8 cellular contexts compared by ENCODE assay signal in genomic region chr3:197950661-197951029, GRCh38. TPM values are rescaled to one million over a fixed set of nuclear protein-coding genes. Genes with fewer than 3 reads are reported as not detected.
DNase-seq lines count a peak whose midpoint lies in the region; ATAC-seq and TF ChIP-seq lines count a peak whose summit lies in the region.

No MANE protein-coding gene starts in this region.

- peak overlapping the region; percentile 98 to 100 (median 99) for H3K4me3 Mint-ChIP-seq in naive thymus-derived CD8-positive, alpha-beta T cell

- H3K36me3 ChIP-seq in KMS-11 (ENCODE audit: insufficient read depth) (peaks cover 36% of the 10 kb centered on the region; the same call in 1 of the 2 replicates), colonic mucosa (peaks cover 29% of the 10 kb centered on the region)

- POLR2A ChIA-PET in naive thymus-derived CD8-positive, alpha-beta T cell (lab: Charles Lee) = interaction anchor here (0.8 to 5.6 kb wide), 5 partner anchors 10 to 159 kb away, joined by 3 to 67 read pairs (median 3); partner anchors contain the start of genes LMLN and LRCH3

- H3K27me3 ChIP-seq in KMS-11 (ENCODE audit: insufficient read depth, low read depth) (no peaks in the 10 kb centered on the region), colonic mucosa (no peaks in the 10 kb centered on the region)

- peaks cover 22 to 49% (median 44%) of the 10 kb centered on the region in 4 donors for H3K4me1 Mint-ChIP-seq in naive thymus-derived CD8-positive, alpha-beta T cell

- peaks cover 41% of the 10 kb centered on the region for H3K79me2 ChIP-seq in KMS-11 (ENCODE audit: insufficient read depth, low read depth)

- peaks cover 7 to 54% (median 33%) of the 10 kb centered on the region in 3 donors for H3K36me3 Mint-ChIP-seq in naive thymus-derived CD8-positive, alpha-beta T cell

- H3K9ac ChIP-seq in KMS-11 (peak overlapping the region; percentile 97), colonic mucosa (ENCODE audit: low read depth in 2 of 2, low read length in 2 of 2) (peak overlapping the region; percentile 61 to 97)

- DNase-seq in AG10803 (ENCODE audit: low read depth) (no peak), colonic mucosa (no peak), T-helper 9 cell (no peak), DMS153 treated with DMSO at 0.1 percent for 48 hours (lab: John Stamatoyannopoulos, UW; ENCODE audit: unreplicated experiment) (no peak)
- no peak for DNase-seq in naive thymus-derived CD8-positive, alpha-beta T cell

- peak overlapping the region; percentile 79 for H3K4me3 ChIP-seq in AG10803 (ENCODE audit: low read length)
- no peak overlapping the region for H3K4me3 ChIP-seq in KMS-11 (IDR thresholded peaks at IDR 0.05; ENCODE audit: insufficient read depth, low read depth, low read length)
- peak overlapping the region; percentile 65 for H3K4me3 ChIP-seq in colonic mucosa

- H3K27me3 Mint-ChIP-seq in naive thymus-derived CD8-positive, alpha-beta T cell = no peaks in the 10 kb centered on the region

- H4K20me1 ChIP-seq in KMS-11 (ENCODE audit: insufficient read depth) = 0 out of 2 replicates have a peak, but pooled peaks cover 12% of the 10 kb centered on the region

- peak overlapping the region; percentile 97 to 100 (median 100) for H3K27ac Mint-ChIP-seq in naive thymus-derived CD8-positive, alpha-beta T cell

- no peak for TF ChIP-seq CTCF in AG10803 (conservative IDR thresholded peaks at IDR 0.05; ENCODE audit: low read length)
- no peak for TF ChIP-seq CTCF in KMS-11 (conservative IDR thresholded peaks at IDR 0.05; ENCODE audit: low read depth, low read length)
- TF ChIP-seq CTCF in colonic mucosa (IDR thresholded peaks at IDR 0.05) = no peak

- no peak for ATAC-seq in naive thymus-derived CD8-positive, alpha-beta T cell
- ATAC-seq in esophagus mucosa (no peak), GM19452 (IDR thresholded peaks at IDR 0.05; ENCODE audit: unreplicated experiment) (no peak)

- no peaks in the 10 kb centered on the region for H3K9me3 Mint-ChIP-seq in naive thymus-derived CD8-positive, alpha-beta T cell

- H3K27ac ChIP-seq in KMS-11 = peak overlapping the region; percentile 81
- H3K27ac ChIP-seq in colonic mucosa = peak overlapping the region; percentile 75

- intact Hi-C loops in colonic mucosa (cut with DNase I) = no loop called here

- H3K4me1 ChIP-seq in KMS-11 (ENCODE audit: low read depth, poor library complexity, severe bottlenecking) (peaks cover 22% of the 10 kb centered on the region), colonic mucosa (peaks cover 17% of the 10 kb centered on the region)

- peak overlapping the region; percentile 41; the same call in 1 of the 2 replicates for H2AFZ ChIP-seq in KMS-11 (ENCODE audit: low read depth)

- peak overlapping the region; percentile 85 for H3K4me2 ChIP-seq in KMS-11

- no peaks in the 10 kb centered on the region for H3K9me3 ChIP-seq in colonic mucosa

RNA-seq across cellular contexts. Expression of gene RPL35A, which starts 0.7 kb away (rescaled TPM):
- 100 to 1,000 TPM; 758 to 777 TPM for total RNA-seq in colonic mucosa
- total RNA-seq in naive thymus-derived CD8-positive, alpha-beta T cell = 1,000 to 10,000 TPM; 1,870 to 1,893 TPM
- polyA plus RNA-seq in naive thymus-derived CD8-positive, alpha-beta T cell = 1,000 to 10,000 TPM; 2,221 to 2,647 (median 2,624) TPM
- total RNA-seq in esophagus mucosa = 1,002 TPM

RNA-seq across cellular contexts. Expression of gene LMLN, which starts 9.4 kb away (rescaled TPM):
- total RNA-seq in colonic mucosa (1 to 10 TPM; 5.0 to 5.9 TPM), esophagus mucosa (5.7 TPM)
- total RNA-seq in naive thymus-derived CD8-positive, alpha-beta T cell = 10 to 100 TPM; 11.0 to 13.2 TPM
- polyA plus RNA-seq in naive thymus-derived CD8-positive, alpha-beta T cell = 1 to 10 TPM; 3.3 to 4.9 (median 3.9) TPM
